Comparison of ENCODE assay signal across 19 cellular contexts in the genomic region with DNA sequence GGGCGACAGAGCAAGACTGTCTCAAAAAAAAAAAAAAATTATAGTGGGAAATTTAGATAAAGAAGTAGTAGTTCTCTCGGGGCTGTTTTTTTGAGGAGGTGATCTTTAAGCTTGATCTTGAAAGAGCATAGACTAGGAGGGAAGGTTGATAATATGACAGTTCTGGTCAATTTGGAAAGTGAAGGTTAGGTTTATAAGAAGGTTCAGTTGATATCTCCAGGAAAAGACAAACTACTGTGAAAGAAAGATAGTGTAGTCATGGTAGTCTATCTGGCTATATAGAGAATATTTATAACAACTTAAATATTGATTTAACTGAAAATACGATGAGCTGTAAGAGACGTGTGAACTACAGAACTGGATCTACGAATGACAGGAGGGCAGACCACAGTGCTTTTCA. TPM values are rescaled to one million over a fixed set of nuclear protein-coding genes. Genes with fewer than 3 reads are reported as not detected.
DNase-seq lines count a peak whose midpoint lies in the region; ATAC-seq and TF ChIP-seq lines count a peak whose summit lies in the region.
"Had no signal": no experiment of that assay in that cellular context is flagged by ENCODE, and none has a peak within 500 bp of the region (broad histone marks: within the 10 kb centered on the region; RNA-seq: fewer than 3 reads in every experiment).

No MANE protein-coding gene starts in this region.

- H3K27me3 ChIP-seq in mammary epithelial cell (ENCODE audit: insufficient read depth, low read length) = peaks cover 5% of the 10 kb centered on the region
- peaks cover 3% of the 10 kb centered on the region for H3K27me3 ChIP-seq in suprapubic skin
- H3K27me3 ChIP-seq: uterus had no signal

- H4K20me1 ChIP-seq in mammary epithelial cell (ENCODE audit: insufficient read depth, low read length) = no peaks in the 10 kb centered on the region

- in situ Hi-C loops in mammary epithelial cell (cut with MboI; ENCODE audit: low sequenced_read_pairs in 2 of 2) = no loop called here

- peaks cover 3% of the 10 kb centered on the region for H3K79me2 ChIP-seq in mammary epithelial cell (ENCODE audit: insufficient read depth, low read length)

- H3K4me3 Mint-ChIP-seq in activated naive CD8-positive, alpha-beta T cell = peak overlapping the region; percentile 74
- H3K4me3 Mint-ChIP-seq in activated naive CD8-positive, alpha-beta T cell treated with anti-CD3 and anti-CD28 coated beads for 36 hours = no peak overlapping the region
- H3K4me3 Mint-ChIP-seq in activated naive CD8-positive, alpha-beta T cell treated with anti-CD3 and anti-CD28 coated beads, Interleukin-2, amount 50 U/mL, for 24 hours = peak overlapping the region; percentile 30
- peak overlapping the region; percentile 35 for H3K4me3 Mint-ChIP-seq in progenitor cell of endocrine pancreas (ENCODE audit: low read depth)
- H3K4me3 Mint-ChIP-seq: CD14-positive monocyte had no signal

- dilution Hi-C loops in mammary epithelial cell (cut with HindIII; ENCODE audit: low sequenced_read_pairs) = no loop called here

- ATAC-seq in activated naive CD8-positive, alpha-beta T cell treated with anti-CD3 and anti-CD28 coated beads, Interleukin-2, amount 50 U/mL, for 24 hours = no peak

- no peaks in the 10 kb centered on the region for H3K36me3 ChIP-seq in mammary epithelial cell (ENCODE audit: insufficient read depth, low read length)
- H3K36me3 ChIP-seq in suprapubic skin = no peaks in the 10 kb centered on the region
- H3K36me3 ChIP-seq: uterus had no signal

- peaks cover 2% of the 10 kb centered on the region for H3K9me3 Mint-ChIP-seq in activated naive CD8-positive, alpha-beta T cell (ENCODE audit: low read depth)
- H3K9me3 Mint-ChIP-seq in activated naive CD8-positive, alpha-beta T cell treated with anti-CD3 and anti-CD28 coated beads for 36 hours = peaks cover 11% of the 10 kb centered on the region
- H3K9me3 Mint-ChIP-seq in activated naive CD8-positive, alpha-beta T cell treated with anti-CD3 and anti-CD28 coated beads, Interleukin-2, amount 50 U/mL, for 24 hours = no peaks in the 10 kb centered on the region
- H3K9me3 Mint-ChIP-seq in progenitor cell of endocrine pancreas (ENCODE audit: low read depth) = peaks cover 6% of the 10 kb centered on the region

- H3K9ac ChIP-seq in mammary epithelial cell (ENCODE audit: insufficient read depth, low read length) = no peak overlapping the region

- CTCF ChIA-PET in mammary epithelial cell (lab: Charles Lee; ENCODE audit: low non-redundant PET) = no interaction called here

- H3K36me3 Mint-ChIP-seq in activated naive CD8-positive, alpha-beta T cell = peaks cover 20% of the 10 kb centered on the region
- H3K36me3 Mint-ChIP-seq in activated naive CD8-positive, alpha-beta T cell treated with anti-CD3 and anti-CD28 coated beads for 36 hours = peaks cover 67% of the 10 kb centered on the region
- peaks cover 61% of the 10 kb centered on the region for H3K36me3 Mint-ChIP-seq in activated naive CD8-positive, alpha-beta T cell treated with anti-CD3 and anti-CD28 coated beads, Interleukin-2, amount 50 U/mL, for 24 hours (ENCODE audit: low read depth)
- H3K36me3 Mint-ChIP-seq in progenitor cell of endocrine pancreas (ENCODE audit: insufficient read depth) = peaks cover 43% of the 10 kb centered on the region

- H3K4me1 ChIP-seq in mammary epithelial cell (ENCODE audit: insufficient read depth, low read length) = no peaks in the 10 kb centered on the region
- no peaks in the 10 kb centered on the region for H3K4me1 ChIP-seq in suprapubic skin
- H3K4me1 ChIP-seq: uterus had no signal

- TF ChIP-seq EP300 in suprapubic skin (IDR thresholded peaks at IDR 0.05) = no peak

- peak overlapping the region; percentile 75 for H3K27ac Mint-ChIP-seq in activated naive CD8-positive, alpha-beta T cell
- H3K27ac Mint-ChIP-seq in activated naive CD8-positive, alpha-beta T cell treated with anti-CD3 and anti-CD28 coated beads for 36 hours = no peak overlapping the region
- peak overlapping the region; percentile 5 for H3K27ac Mint-ChIP-seq in activated naive CD8-positive, alpha-beta T cell treated with anti-CD3 and anti-CD28 coated beads, Interleukin-2, amount 50 U/mL, for 24 hours
- H3K27ac Mint-ChIP-seq in progenitor cell of endocrine pancreas = no peak overlapping the region
- H3K27ac Mint-ChIP-seq: CD14-positive monocyte had no signal

- TF ChIP-seq POLR2A in suprapubic skin (IDR thresholded peaks at IDR 0.05) = no peak

- H3K9me3 ChIP-seq in mammary epithelial cell (replicated peaks; ENCODE audit: insufficient read depth, low read length) = no peaks in the 10 kb centered on the region
- H3K9me3 ChIP-seq in suprapubic skin = no peaks in the 10 kb centered on the region
- H3K9me3 ChIP-seq: uterus had no signal

- no peak overlapping the region for H2AFZ ChIP-seq in mammary epithelial cell (ENCODE audit: low read depth, low read length)

- no peak overlapping the region for H3K4me3 ChIP-seq in mammary epithelial cell (replicated peaks in 1 of 3; ENCODE audit: insufficient read depth in 1 of 3, low read depth in 2 of 3, low read length in 3 of 3)
- H3K4me3 ChIP-seq in suprapubic skin = no peak overlapping the region
- H3K4me3 ChIP-seq: uterus had no signal

- H3K27me3 Mint-ChIP-seq in activated naive CD8-positive, alpha-beta T cell = no peaks in the 10 kb centered on the region
- no peaks in the 10 kb centered on the region for H3K27me3 Mint-ChIP-seq in activated naive CD8-positive, alpha-beta T cell treated with anti-CD3 and anti-CD28 coated beads for 36 hours
- H3K27me3 Mint-ChIP-seq in activated naive CD8-positive, alpha-beta T cell treated with anti-CD3 and anti-CD28 coated beads, Interleukin-2, amount 50 U/mL, for 24 hours = no peaks in the 10 kb centered on the region
- no peaks in the 10 kb centered on the region for H3K27me3 Mint-ChIP-seq in progenitor cell of endocrine pancreas

- no peak for TF ChIP-seq CTCF in progenitor cell of endocrine pancreas (IDR thresholded peaks at IDR 0.05; ENCODE audit: unreplicated experiment)
- no peak for TF ChIP-seq CTCF in mammary epithelial cell (conservative IDR thresholded peaks at IDR 0.05 in 1 of 2, IDR thresholded peaks at IDR 0.05 in 1 of 2; ENCODE audit: extremely low read depth in 1 of 2, insufficient read depth in 1 of 2, low read depth in 1 of 2, low read length in 2 of 2)
- TF ChIP-seq CTCF in suprapubic skin (IDR thresholded peaks at IDR 0.05) = no peak

- BruUV-seq in mammary epithelial cell (replicated peaks; lab: Mats Ljungman, UMichigan) = no TSS peak

- H3K27ac ChIP-seq in mammary epithelial cell (ENCODE audit: insufficient read depth, low read depth, low read length) = no peak overlapping the region
- H3K27ac ChIP-seq in suprapubic skin = no peak overlapping the region
- H3K27ac ChIP-seq: uterus had no signal

- WGBS in mammary epithelial cell (ENCODE audit: low coverage, missing lambda C conversion rate) = 77% methylated on average over 5 of the region's 5 CpGs
- 72% methylated on average over 5 of the region's 5 CpGs for WGBS in suprapubic skin

- intact Hi-C loops in mammary epithelial cell (cut with micrococcal nuclease) = no loop called here

- peaks cover 43% of the 10 kb centered on the region for H3K4me1 Mint-ChIP-seq in activated naive CD8-positive, alpha-beta T cell (ENCODE audit: low read depth)
- H3K4me1 Mint-ChIP-seq in activated naive CD8-positive, alpha-beta T cell treated with anti-CD3 and anti-CD28 coated beads for 36 hours = peaks cover 31% of the 10 kb centered on the region
- H3K4me1 Mint-ChIP-seq in activated naive CD8-positive, alpha-beta T cell treated with anti-CD3 and anti-CD28 coated beads, Interleukin-2, amount 50 U/mL, for 24 hours = peaks cover 44% of the 10 kb centered on the region
- peaks cover 11% of the 10 kb centered on the region for H3K4me1 Mint-ChIP-seq in progenitor cell of endocrine pancreas (ENCODE audit: low read depth)

- DNase-seq in activated naive CD8-positive, alpha-beta T cell treated with anti-CD3 and anti-CD28 coated beads for 36 hours = no peak
- DNase-seq in OCI-M1 (lab: John Stamatoyannopoulos, UW) (peak; percentile 76), progenitor cell of endocrine pancreas (ENCODE audit: low spot score, unreplicated experiment) (no peak), mammary epithelial cell (no peak), suprapubic skin (ENCODE audit: low spot score in 2 of 2) (no peak), nucleus accumbens (lab: John Stamatoyannopoulos, UW) (no peak)
- no peak for DNase-seq in activated naive CD8-positive, alpha-beta T cell treated with anti-CD3 and anti-CD28 coated beads, Interleukin-2, amount 50 U/mL, for 24 hours
- DNase-seq: ACHN; activated CD4-positive, alpha-beta T cell treated with anti-CD3 and anti-CD28 coated beads for 48 hours; activated CD8-positive, alpha-beta memory T cell treated with anti-CD3 and anti-CD28 coated beads, Interleukin-2, amount 50 U/mL, for 4 hours; activated gamma-delta T cell; anterior cingulate cortex; H7; IMR-90; NCI-H1436; RPMI8226; uterus had no signal

- no peak overlapping the region for H3K4me2 ChIP-seq in mammary epithelial cell (ENCODE audit: insufficient read depth, low read depth, low read length)

RNA-seq across cellular contexts. Expression of a gene that starts 3.1 kb away (rescaled TPM):
- total RNA-seq in activated naive CD8-positive, alpha-beta T cell treated with anti-CD3 and anti-CD28 coated beads for 36 hours = 10 to 100 TPM; 19.4 to 20.3 TPM
- total RNA-seq in progenitor cell of endocrine pancreas (80.7 and 83.0 TPM in 2 replicates), mammary epithelial cell (10 to 100 TPM in 1 of 2 donors, 1 to 10 TPM in 1; 6.8 to 10.0 TPM), suprapubic skin (10 to 100 TPM in 2 of 4 donors, 1 to 10 TPM in 2; 2.8 to 22.6 (median 10.1) TPM)
- polyA plus RNA-seq in mammary epithelial cell = 2.3 TPM
- polyA minus RNA-seq in mammary epithelial cell = not detected

Comparison
In these comparisons a context has a peak if more than half of its experiments do, and no peak if none do; other contexts are left out.
1. H3K27ac Mint-ChIP-seq: peak in activated naive CD8-positive, alpha-beta T cell (single experiment) and activated naive CD8-positive, alpha-beta T cell treated with anti-CD3 and anti-CD28 coated beads, Interleukin-2, amount 50 U/mL, for 24 hours (single experiment); none in activated naive CD8-positive, alpha-beta T cell treated with anti-CD3 and anti-CD28 coated beads for 36 hours (single experiment) and progenitor cell of endocrine pancreas (single experiment).